ENCODE assay signal across 28 cellular contexts in genomic region chr17:3675886-3676285, GRCh38. TPM values are rescaled to one million over a fixed set of nuclear protein-coding genes. Genes with fewer than 3 reads are reported as not detected.
"Had no signal": no experiment of that assay in that cellular context is flagged by ENCODE, and none has a peak within 500 bp of the region (broad histone marks: within the 10 kb centered on the region; RNA-seq: fewer than 3 reads in every experiment).

No MANE protein-coding gene starts in this region.

- H3K9me3 ChIP-seq: adrenal gland, gastrocnemius medialis, psoas muscle, sigmoid colon, thoracic aorta had no signal

- H3K9ac ChIP-seq: parathyroid adenoma had no signal

- H3K36me3 Mint-ChIP-seq: activated naive CD4-positive, alpha-beta T cell treated with anti-CD3 and anti-CD28 coated beads, Interleukin-2, amount 50 U/mL, for 72 hours had no signal

- H3K27me3 ChIP-seq: adrenal gland, cardiac muscle cell, dorsolateral prefrontal cortex, gastrocnemius medialis, hepatocyte had no signal

- H3K27ac ChIP-seq: adrenal gland, cardiac muscle cell, coronary artery, gastrocnemius medialis, hepatocyte, parathyroid adenoma, psoas muscle, sigmoid colon, thoracic aorta had no signal

- ATAC-seq: activated naive CD4-positive, alpha-beta T cell treated with anti-CD3 and anti-CD28 coated beads, Interleukin-2, amount 50 U/mL, for 72 hours; activated T-helper 17 cell treated with anti-CD3 and anti-CD28 coated beads, Interleukin-2, amount 50 U/mL, for 72 hours; gastrocnemius medialis; left cardiac atrium; psoas muscle had no signal

- H3K4me1 Mint-ChIP-seq: activated T-helper 17 cell treated with anti-CD3 and anti-CD28 coated beads, Interleukin-2, amount 50 U/mL, for 72 hours; brain had no signal

- H3K4me1 ChIP-seq: gastrocnemius medialis, psoas muscle, sigmoid colon had no signal

- DNase-seq: activated CD4-positive, alpha-beta T cell treated with anti-CD3 and anti-CD28 coated beads, Interleukin-2, amount 50 U/mL, for 1 hour; activated gamma-delta T cell treated with Interleukin-2 at 50 U/mL for 16 hours; activated T-cell treated with anti-CD3 and anti-CD28 coated beads for 4 hours; adrenal gland; aorta; cerebellar nuclear complex; dorsolateral prefrontal cortex; effector memory CD4-positive, alpha-beta T cell; erythroblast; gastrocnemius medialis; left cardiac atrium; mammary epithelial cell; occipital lobe; psoas muscle; sigmoid colon; small intestine; stimulated activated CD4-positive, alpha-beta T cell treated with anti-CD3 and anti-CD28 coated beads, Interleukin-4, amount 100 ng/mL, for 4 hours; stimulated activated CD8-positive, alpha-beta memory T cell treated with anti-CD3 and anti-CD28 coated beads, Interleukin-4, amount 100 ng/mL, for 48 hours; stimulated activated naive CD4-positive, alpha-beta T cell treated with Interleukin-2 at 50 U/mL for 16 hours; trophoblast cell had no signal

- H3K4me3 Mint-ChIP-seq: activated T-helper 17 cell treated with anti-CD3 and anti-CD28 coated beads, Interleukin-2, amount 50 U/mL, for 72 hours; brain had no signal

- H3K9me3 Mint-ChIP-seq: activated naive CD4-positive, alpha-beta T cell treated with anti-CD3 and anti-CD28 coated beads, Interleukin-2, amount 50 U/mL, for 72 hours; activated T-helper 17 cell treated with anti-CD3 and anti-CD28 coated beads, Interleukin-2, amount 50 U/mL, for 72 hours; brain had no signal

- H3K79me2 ChIP-seq: parathyroid adenoma had no signal

- H3K4me2 ChIP-seq: hepatocyte had no signal

- H2AFZ ChIP-seq: hepatocyte, parathyroid adenoma had no signal

- H3K27me3 Mint-ChIP-seq: activated T-helper 17 cell treated with anti-CD3 and anti-CD28 coated beads, Interleukin-2, amount 50 U/mL, for 72 hours had no signal

- H3K27ac Mint-ChIP-seq: activated T-helper 17 cell treated with anti-CD3 and anti-CD28 coated beads, Interleukin-2, amount 50 U/mL, for 72 hours; brain had no signal

RNA-seq across cellular contexts. Expression of gene P2RX5, which starts 20.1 kb away (rescaled TPM):
- total RNA-seq: hepatocyte had no signal
